ENCODE assay signal across 23 cellular contexts in the genomic region with DNA sequence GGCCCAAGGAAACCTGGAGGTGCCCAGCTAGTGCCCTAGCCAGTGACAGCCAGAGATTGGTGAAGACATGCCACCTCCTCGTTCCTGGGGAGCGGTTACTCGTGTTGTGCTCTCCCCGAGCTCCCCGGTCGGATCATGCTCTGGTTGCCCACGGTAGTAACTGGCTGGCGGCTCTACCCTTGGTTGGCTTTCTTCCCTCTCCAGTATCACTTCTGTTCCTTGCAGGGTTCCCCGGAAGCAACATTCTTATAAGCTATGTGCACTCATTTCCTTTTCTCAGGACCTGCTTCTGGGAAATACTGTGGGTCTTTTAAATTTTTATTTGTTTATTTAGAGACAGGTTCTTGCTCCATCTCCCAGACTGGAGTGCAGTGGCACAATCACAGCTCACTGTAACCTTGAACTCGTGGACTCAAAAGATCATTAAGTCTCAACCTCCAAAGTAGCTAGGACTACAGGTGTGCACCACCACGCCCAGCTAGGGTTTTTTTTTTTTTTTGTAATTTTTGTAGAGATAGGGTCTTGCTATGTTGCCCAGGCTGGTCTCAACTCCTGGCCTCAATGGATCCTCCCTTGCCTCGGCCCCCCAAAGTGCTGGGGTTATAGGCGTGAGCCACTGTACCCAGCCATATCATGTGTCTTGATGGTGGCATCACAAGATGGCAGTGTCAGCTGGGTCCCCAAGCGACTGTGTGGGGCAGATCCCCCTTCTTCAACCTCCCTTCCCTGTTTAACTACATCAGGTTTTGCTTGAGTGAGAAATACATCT. TPM values are rescaled to one million over a fixed set of nuclear protein-coding genes. Genes with fewer than 3 reads are reported as not detected.
"Had no signal": no experiment of that assay in that cellular context is flagged by ENCODE, and none has a peak within 500 bp of the region (broad histone marks: within the 10 kb centered on the region; RNA-seq: fewer than 3 reads in every experiment).

No MANE protein-coding gene starts in this region.

- H3K27ac ChIP-seq: body of pancreas, colonic mucosa, hepatocyte, right atrium auricular region, transverse colon had no signal

- H3K27ac Mint-ChIP-seq: activated CD4-positive, alpha-beta T cell treated with anti-CD3 and anti-CD28 coated beads, Interleukin-2, amount 10 ng/mL, durations not matched to agents 24 days and 14 days; activated naive CD8-positive, alpha-beta T cell treated with anti-CD3 and anti-CD28 coated beads for 36 hours; activated T-cell treated with anti-CD3 and anti-CD28 coated beads, Interleukin-2, amount 50 U/mL, for 72 hours had no signal

- H3K4me1 ChIP-seq: body of pancreas, colonic mucosa, left lung, right atrium auricular region had no signal

- DNase-seq: activated CD4-positive, alpha-beta T cell treated with anti-CD3 and anti-CD28 coated beads, Interleukin-2, amount 10 ng/mL, durations not matched to agents 24 days and 14 days; activated CD8-positive, alpha-beta memory T cell treated with anti-CD3 and anti-CD28 coated beads, Interleukin-2, amount 50 U/mL, for 48 hours; activated CD8-positive, alpha-beta T cell treated with anti-CD3 and anti-CD28 coated beads, Interleukin-2, amount 10 ng/mL, durations not matched to agents 7 days and 5 days; activated gamma-delta T cell; activated naive CD8-positive, alpha-beta T cell treated with anti-CD3 and anti-CD28 coated beads for 36 hours; activated T-cell treated with anti-CD3 and anti-CD28 coated beads, Interleukin-2, amount 50 U/mL, for 72 hours; amygdala; body of pancreas; central memory CD4-positive, alpha-beta T cell; colonic mucosa; mammary epithelial cell; small intestine; stimulated activated CD4-positive, alpha-beta T cell treated with anti-CD3 and anti-CD28 coated beads, Interleukin-4, amount 100 ng/mL, for 24 hours; stimulated activated naive CD8-positive, alpha-beta T cell treated with anti-CD3 and anti-CD28 coated beads, Interleukin-15, Interleukin-2, amounts not matched to agents 100 U/mL and 50 U/mL, for 24 hours; transverse colon had no signal

- H3K4me3 Mint-ChIP-seq: activated CD4-positive, alpha-beta T cell treated with anti-CD3 and anti-CD28 coated beads, Interleukin-2, amount 10 ng/mL, durations not matched to agents 24 days and 14 days; activated CD8-positive, alpha-beta T cell treated with anti-CD3 and anti-CD28 coated beads, Interleukin-2, amount 10 ng/mL, durations not matched to agents 7 days and 5 days; activated naive CD8-positive, alpha-beta T cell treated with anti-CD3 and anti-CD28 coated beads for 36 hours; activated T-cell treated with anti-CD3 and anti-CD28 coated beads, Interleukin-2, amount 50 U/mL, for 72 hours; natural killer cell treated with Interleukin-12 subunit alpha and Interleukin-12 subunit beta and Interleukin-15 and Interleukin-18, amount 100 ng/mL, for 72 hours had no signal

- H3K4me3 ChIP-seq: body of pancreas, colonic mucosa, hepatocyte, left lung, right atrium auricular region, transverse colon had no signal

- H3K4me2 ChIP-seq: hepatocyte had no signal

- H2AFZ ChIP-seq: hepatocyte had no signal

- H3K36me3 Mint-ChIP-seq: activated naive CD8-positive, alpha-beta T cell treated with anti-CD3 and anti-CD28 coated beads for 36 hours; natural killer cell treated with Interleukin-12 subunit alpha and Interleukin-12 subunit beta and Interleukin-15 and Interleukin-18, amount 100 ng/mL, for 72 hours had no signal

- H3K27me3 Mint-ChIP-seq: activated naive CD8-positive, alpha-beta T cell treated with anti-CD3 and anti-CD28 coated beads for 36 hours; natural killer cell treated with Interleukin-12 subunit alpha and Interleukin-12 subunit beta and Interleukin-15 and Interleukin-18, amount 100 ng/mL, for 72 hours had no signal

- ATAC-seq: activated CD8-positive, alpha-beta T cell treated with anti-CD3 and anti-CD28 coated beads, Interleukin-2, amount 10 ng/mL, durations not matched to agents 7 days and 5 days; activated T-cell treated with anti-CD3 and anti-CD28 coated beads, Interleukin-2, amount 50 U/mL, for 72 hours; body of pancreas; esophagus mucosa; left lung; natural killer cell treated with Interleukin-12 subunit alpha and Interleukin-12 subunit beta and Interleukin-15 and Interleukin-18, amount 100 ng/mL, for 72 hours; stimulated activated naive CD8-positive, alpha-beta T cell treated with anti-CD3 and anti-CD28 coated beads, Interleukin-15, Interleukin-2, amounts not matched to agents 100 U/mL and 50 U/mL, for 24 hours had no signal

- H3K36me3 ChIP-seq: colonic mucosa, left lung, right atrium auricular region, transverse colon had no signal

- H3K9me3 ChIP-seq: body of pancreas, colonic mucosa, left lung, right atrium auricular region, transverse colon had no signal

- H3K9me3 Mint-ChIP-seq: activated CD4-positive, alpha-beta T cell treated with anti-CD3 and anti-CD28 coated beads, Interleukin-2, amount 10 ng/mL, durations not matched to agents 24 days and 14 days; activated naive CD8-positive, alpha-beta T cell treated with anti-CD3 and anti-CD28 coated beads for 36 hours; activated T-cell treated with anti-CD3 and anti-CD28 coated beads, Interleukin-2, amount 50 U/mL, for 72 hours; natural killer cell treated with Interleukin-12 subunit alpha and Interleukin-12 subunit beta and Interleukin-15 and Interleukin-18, amount 100 ng/mL, for 72 hours had no signal

- H3K27me3 ChIP-seq: body of pancreas, colonic mucosa, hepatocyte, right atrium auricular region, transverse colon had no signal

- H3K79me2 ChIP-seq: hepatocyte had no signal

RNA-seq across cellular contexts. Expression of a gene that starts 6.9 kb away (rescaled TPM):
- total RNA-seq: activated CD4-positive, alpha-beta T cell treated with anti-CD3 and anti-CD28 coated beads, Interleukin-2, amount 10 ng/mL, durations not matched to agents 24 days and 14 days; activated naive CD8-positive, alpha-beta T cell treated with anti-CD3 and anti-CD28 coated beads for 36 hours; activated T-cell treated with anti-CD3 and anti-CD28 coated beads, Interleukin-2, amount 50 U/mL, for 72 hours; body of pancreas; colonic mucosa; hepatocyte; left lung; mammary epithelial cell; mucosa of gallbladder; natural killer cell treated with Interleukin-12 subunit alpha and Interleukin-12 subunit beta and Interleukin-15 and Interleukin-18, amount 100 ng/mL, for 72 hours; posterior vena cava; right atrium auricular region; transverse colon had no signal
- polyA plus RNA-seq: keratinocyte, mammary epithelial cell had no signal

RNA-seq across cellular contexts. Expression of a gene that starts 13.4 kb away (rescaled TPM):
- total RNA-seq: activated CD4-positive, alpha-beta T cell treated with anti-CD3 and anti-CD28 coated beads, Interleukin-2, amount 10 ng/mL, durations not matched to agents 24 days and 14 days; activated naive CD8-positive, alpha-beta T cell treated with anti-CD3 and anti-CD28 coated beads for 36 hours; activated T-cell treated with anti-CD3 and anti-CD28 coated beads, Interleukin-2, amount 50 U/mL, for 72 hours; colonic mucosa; esophagus mucosa; hepatocyte; mammary epithelial cell; mucosa of gallbladder; natural killer cell treated with Interleukin-12 subunit alpha and Interleukin-12 subunit beta and Interleukin-15 and Interleukin-18, amount 100 ng/mL, for 72 hours; posterior vena cava; right atrium auricular region; transverse colon had no signal
- polyA plus RNA-seq: hepatocyte, keratinocyte, mammary epithelial cell, small intestine had no signal
